Comparison of ENCODE assay signal across 10 cellular contexts in the genomic region with DNA sequence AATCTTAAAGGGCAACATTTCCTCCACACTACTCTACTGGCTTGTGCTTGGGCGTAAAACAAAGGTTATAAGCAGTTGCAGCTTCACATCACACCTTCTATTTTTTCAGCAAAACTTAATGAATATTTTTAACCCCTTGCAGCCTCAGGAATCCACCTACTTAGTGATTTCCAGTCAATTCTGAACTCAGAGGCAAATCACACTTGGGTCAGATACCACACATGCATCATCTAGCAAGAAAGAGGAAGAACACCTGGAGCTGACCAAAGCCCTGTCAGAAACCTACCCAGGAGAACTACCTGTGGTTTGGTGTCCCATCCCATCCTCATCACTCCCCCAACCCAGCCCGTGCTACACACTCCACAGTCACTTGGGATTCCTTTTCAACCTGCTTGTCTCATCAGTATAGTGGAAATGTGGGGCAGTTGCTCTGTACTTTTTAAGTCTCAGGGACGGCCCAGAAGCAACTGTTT. TPM values are rescaled to one million over a fixed set of nuclear protein-coding genes. Genes with fewer than 3 reads are reported as not detected.
DNase-seq lines count a peak whose midpoint lies in the region; ATAC-seq, FAIRE-seq and TF ChIP-seq lines count a peak whose summit lies in the region.
"Had no signal": no experiment of that assay in that cellular context is flagged by ENCODE, and none has a peak within 500 bp of the region (broad histone marks: within the 10 kb centered on the region; RNA-seq: fewer than 3 reads in every experiment).

No MANE protein-coding gene starts in this region.

- H3K4me3 ChIP-seq in bronchial epithelial cell (ENCODE audit: low read depth, low read length), result no peak overlapping the region
- no peak overlapping the region for H3K4me3 ChIP-seq in psoas muscle
- no peak overlapping the region for H3K4me3 ChIP-seq in SJCRH30

- H3K27ac ChIP-seq in psoas muscle, result no peak overlapping the region
- no peak overlapping the region for H3K27ac ChIP-seq in SJCRH30

- WGBS in psoas muscle, 3 donors, result 65 to 81% (median 76%) methylated on average over 3 of the region's 3 CpGs

- peak; percentile 58 for FAIRE-seq in bronchial epithelial cell (lab: Jason Lieb, UNC)

- H3K36me3 ChIP-seq in bronchial epithelial cell (ENCODE audit: control insufficient read depth, insufficient read depth, low read length), result peaks cover 3% of the 10 kb centered on the region
- peaks cover 3 to 25% of the 10 kb centered on the region in 2 donors for H3K36me3 ChIP-seq in psoas muscle (ENCODE audit: insufficient read depth in 1 of 2, low read depth in 1 of 2)
- H3K36me3 ChIP-seq in SJCRH30, result peaks cover 18% of the 10 kb centered on the region

- no peaks in the 10 kb centered on the region for H3K27me3 ChIP-seq in bronchial epithelial cell (ENCODE audit: control insufficient read depth, insufficient read depth, low read length)
- H3K27me3 ChIP-seq in psoas muscle (ENCODE audit: insufficient read depth in 3 of 3, low read length in 2 of 3), result no peaks in the 10 kb centered on the region
- no peaks in the 10 kb centered on the region for H3K27me3 ChIP-seq in SJCRH30

- DNase-seq in bronchial epithelial cell (ENCODE audit: low read depth), result no peak
- DNase-seq in amniotic stem cell (lab: John Stamatoyannopoulos, UW), result no peak
- no peak for DNase-seq in CD1c-positive myeloid dendritic cell (ENCODE audit: extremely low spot score)
- no peak for DNase-seq in psoas muscle
- no peak for DNase-seq in SJCRH30
- DNase-seq: activated effector memory CD4-positive, alpha-beta T cell treated with Interleukin-2 at 50 U/mL for 16 hours; NCI-H446 had no signal

- H3K4me1 ChIP-seq in psoas muscle, result peaks cover 7% of the 10 kb centered on the region
- no peaks in the 10 kb centered on the region for H3K4me1 ChIP-seq in SJCRH30

- peaks cover 10% of the 10 kb centered on the region for H3K9me3 ChIP-seq in psoas muscle
- no peaks in the 10 kb centered on the region; the same call in 1 of the 2 replicates for H3K9me3 ChIP-seq in SJCRH30 (replicated peaks)

- intact Hi-C loops in psoas muscle (cut with DNase I), result no loop called here

- no peak for TF ChIP-seq CTCF in bronchial epithelial cell (IDR thresholded peaks at IDR 0.05; ENCODE audit: insufficient read depth, low read length, severe bottlenecking)
- TF ChIP-seq CTCF in psoas muscle (IDR thresholded peaks at IDR 0.05), result no peak

- peak; percentile 89 for ATAC-seq in GM18868 (IDR thresholded peaks at IDR 0.05; ENCODE audit: unreplicated experiment)
- ATAC-seq in GM21423 (IDR thresholded peaks at IDR 0.05; ENCODE audit: unreplicated experiment), result peak; percentile 76
- peak; percentile 65 for ATAC-seq in HG03097 (IDR thresholded peaks at IDR 0.05; ENCODE audit: low FRiP score, unreplicated experiment)
- ATAC-seq in psoas muscle, result no peak

RNA-seq across cellular contexts. Expression of gene PIAS2, which starts 25.5 kb away (rescaled TPM):
- total RNA-seq in bronchial epithelial cell (12.9 and 13.7 TPM in 2 replicates), psoas muscle (10 to 100 TPM; 44.8 to 66.7 (median 61.3) TPM)
- polyA plus RNA-seq in psoas muscle, result 10 to 100 TPM in 1 of 3 donors, 1 to 10 TPM in 2; 5.5 to 20.3 (median 9.2) TPM
- 33.2 and 35.8 TPM in 2 replicates for total RNA-seq in SJCRH30 (2014; rRNA removed; shearing (Covaris generic))

RNA-seq across cellular contexts. Expression of gene KATNAL2, which starts 25.6 kb away (rescaled TPM):
- total RNA-seq in bronchial epithelial cell, result under 0.01 and 0.77 TPM in 2 replicates
- 1 to 10 TPM in 2 of 4 donors, under 1 TPM in 2; 0.21 to 1.7 (median 0.79) TPM for total RNA-seq in psoas muscle
- under 1 TPM; 0.19 to 0.49 (median 0.24) TPM for polyA plus RNA-seq in psoas muscle
- 4.2 and 5.1 TPM in 2 replicates for total RNA-seq in SJCRH30 (2014; rRNA removed; shearing (Covaris generic))

Comparison
In these comparisons a context has a peak if more than half of its experiments do, and no peak if none do; other contexts are left out.
1. ATAC-seq: peak in GM18868 (single experiment), GM21423 (single experiment) and HG03097 (single experiment); none in psoas muscle (0 of 4).